ENCODE assay signal across 1 cellular context in the genomic region with DNA sequence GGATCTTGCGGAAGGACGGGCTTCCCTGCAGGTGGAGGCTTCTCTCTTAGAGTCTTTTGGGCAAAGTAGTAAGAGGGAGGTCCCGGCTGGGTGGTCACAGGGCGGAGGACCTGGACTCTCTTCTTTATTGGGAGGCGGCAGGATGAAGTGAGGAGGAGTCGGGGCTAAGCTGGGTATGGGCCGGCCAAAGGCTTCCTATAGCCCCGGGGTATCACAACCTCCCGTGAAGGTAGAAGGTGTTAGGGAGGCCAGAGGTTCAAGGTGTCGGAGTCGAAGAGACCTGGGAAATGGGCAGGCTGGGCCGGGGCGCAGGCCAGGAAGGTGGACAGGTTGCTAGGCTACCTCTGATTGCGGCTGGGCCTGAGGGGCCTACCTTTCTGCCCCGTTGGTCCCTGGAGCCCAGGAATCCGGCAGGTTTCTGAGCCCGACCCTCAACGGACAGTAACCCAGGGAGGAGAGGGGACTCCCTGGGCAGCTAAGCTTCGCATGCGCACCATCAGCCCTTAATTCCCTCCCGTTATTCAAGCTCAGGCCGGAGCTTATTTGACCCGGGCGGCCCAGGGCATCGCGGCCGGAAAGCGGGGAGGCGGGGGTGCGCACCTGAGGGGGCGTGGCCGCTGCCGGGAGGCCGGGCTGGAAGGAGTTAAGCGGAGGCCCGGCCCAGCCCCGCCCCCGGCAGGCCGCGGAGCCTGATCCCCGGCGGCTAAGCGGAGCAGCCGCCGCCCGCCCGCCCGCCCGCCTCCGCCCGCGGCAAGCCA.
A peak's percentile ranks its signal among the peaks of the same experiment; 100 is the strongest.
TF ChIP-seq lines count a peak whose summit lies in the region.

A gene with protein sequence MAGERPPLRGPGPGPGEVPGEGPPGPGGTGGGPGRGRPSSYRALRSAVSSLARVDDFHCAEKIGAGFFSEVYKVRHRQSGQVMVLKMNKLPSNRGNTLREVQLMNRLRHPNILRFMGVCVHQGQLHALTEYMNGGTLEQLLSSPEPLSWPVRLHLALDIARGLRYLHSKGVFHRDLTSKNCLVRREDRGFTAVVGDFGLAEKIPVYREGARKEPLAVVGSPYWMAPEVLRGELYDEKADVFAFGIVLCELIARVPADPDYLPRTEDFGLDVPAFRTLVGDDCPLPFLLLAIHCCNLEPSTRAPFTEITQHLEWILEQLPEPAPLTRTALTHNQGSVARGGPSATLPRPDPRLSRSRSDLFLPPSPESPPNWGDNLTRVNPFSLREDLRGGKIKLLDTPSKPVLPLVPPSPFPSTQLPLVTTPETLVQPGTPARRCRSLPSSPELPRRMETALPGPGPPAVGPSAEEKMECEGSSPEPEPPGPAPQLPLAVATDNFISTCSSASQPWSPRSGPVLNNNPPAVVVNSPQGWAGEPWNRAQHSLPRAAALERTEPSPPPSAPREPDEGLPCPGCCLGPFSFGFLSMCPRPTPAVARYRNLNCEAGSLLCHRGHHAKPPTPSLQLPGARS (plus strand): TSS at position 685 of the 758 bp plus-strand sequence. CDS start 358 bp downstream, outside the sequence.

TF ChIP-seq in K562, 482 proteins besides CTCF, POLR2A, EP300 and RAD21 (continued from another document):
- TF ChIP-seq, protein P1, sequence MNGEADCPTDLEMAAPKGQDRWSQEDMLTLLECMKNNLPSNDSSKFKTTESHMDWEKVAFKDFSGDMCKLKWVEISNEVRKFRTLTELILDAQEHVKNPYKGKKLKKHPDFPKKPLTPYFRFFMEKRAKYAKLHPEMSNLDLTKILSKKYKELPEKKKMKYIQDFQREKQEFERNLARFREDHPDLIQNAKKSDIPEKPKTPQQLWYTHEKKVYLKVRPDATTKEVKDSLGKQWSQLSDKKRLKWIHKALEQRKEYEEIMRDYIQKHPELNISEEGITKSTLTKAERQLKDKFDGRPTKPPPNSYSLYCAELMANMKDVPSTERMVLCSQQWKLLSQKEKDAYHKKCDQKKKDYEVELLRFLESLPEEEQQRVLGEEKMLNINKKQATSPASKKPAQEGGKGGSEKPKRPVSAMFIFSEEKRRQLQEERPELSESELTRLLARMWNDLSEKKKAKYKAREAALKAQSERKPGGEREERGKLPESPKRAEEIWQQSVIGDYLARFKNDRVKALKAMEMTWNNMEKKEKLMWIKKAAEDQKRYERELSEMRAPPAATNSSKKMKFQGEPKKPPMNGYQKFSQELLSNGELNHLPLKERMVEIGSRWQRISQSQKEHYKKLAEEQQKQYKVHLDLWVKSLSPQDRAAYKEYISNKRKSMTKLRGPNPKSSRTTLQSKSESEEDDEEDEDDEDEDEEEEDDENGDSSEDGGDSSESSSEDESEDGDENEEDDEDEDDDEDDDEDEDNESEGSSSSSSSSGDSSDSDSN (IDR thresholded peaks at IDR 0.05; ENCODE audit: borderline replicate concordance in 1 of 2, low read depth in 2 of 2, low read length in 2 of 2), result 0 out of 4 replicates have a peak, but pooled peaks of 1 of the 2 experiments have one; percentile 3
- TF ChIP-seq, protein P2, sequence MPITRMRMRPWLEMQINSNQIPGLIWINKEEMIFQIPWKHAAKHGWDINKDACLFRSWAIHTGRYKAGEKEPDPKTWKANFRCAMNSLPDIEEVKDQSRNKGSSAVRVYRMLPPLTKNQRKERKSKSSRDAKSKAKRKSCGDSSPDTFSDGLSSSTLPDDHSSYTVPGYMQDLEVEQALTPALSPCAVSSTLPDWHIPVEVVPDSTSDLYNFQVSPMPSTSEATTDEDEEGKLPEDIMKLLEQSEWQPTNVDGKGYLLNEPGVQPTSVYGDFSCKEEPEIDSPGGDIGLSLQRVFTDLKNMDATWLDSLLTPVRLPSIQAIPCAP (CRISPR knock-in tag; IDR thresholded peaks at IDR 0.05; ENCODE audit: borderline replicate concordance), result no peak
- TF ChIP-seq, protein P3, sequence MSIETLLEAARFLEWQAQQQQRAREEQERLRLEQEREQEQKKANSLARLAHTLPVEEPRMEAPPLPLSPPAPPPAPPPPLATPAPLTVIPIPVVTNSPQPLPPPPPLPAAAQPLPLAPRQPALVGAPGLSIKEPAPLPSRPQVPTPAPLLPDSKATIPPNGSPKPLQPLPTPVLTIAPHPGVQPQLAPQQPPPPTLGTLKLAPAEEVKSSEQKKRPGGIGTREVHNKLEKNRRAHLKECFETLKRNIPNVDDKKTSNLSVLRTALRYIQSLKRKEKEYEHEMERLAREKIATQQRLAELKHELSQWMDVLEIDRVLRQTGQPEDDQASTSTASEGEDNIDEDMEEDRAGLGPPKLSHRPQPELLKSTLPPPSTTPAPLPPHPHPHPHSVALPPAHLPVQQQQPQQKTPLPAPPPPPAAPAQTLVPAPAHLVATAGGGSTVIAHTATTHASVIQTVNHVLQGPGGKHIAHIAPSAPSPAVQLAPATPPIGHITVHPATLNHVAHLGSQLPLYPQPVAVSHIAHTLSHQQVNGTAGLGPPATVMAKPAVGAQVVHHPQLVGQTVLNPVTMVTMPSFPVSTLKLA (conservative IDR thresholded peaks at IDR 0.05), result peak in 1 of 2 experiments; percentile 34; a peak in 1 of 4 replicates
- 0 out of 2 replicates have a peak, but pooled peaks have one; percentile 13 for TF ChIP-seq BHLHE40 (IDR thresholded peaks at IDR 0.05; ENCODE audit: low read length)
- no peak for TF ChIP-seq BCL6 (CRISPR knock-in tag; IDR thresholded peaks at IDR 0.05)
- no peak for TF ChIP-seq RNF2 (IDR thresholded peaks at IDR 0.05)
- TF ChIP-seq NR2C1 (IDR thresholded peaks at IDR 0.05), result no peak
- TF ChIP-seq NR2C1 (tag; IDR thresholded peaks at IDR 0.05), result no peak
- TF ChIP-seq, protein P4, sequence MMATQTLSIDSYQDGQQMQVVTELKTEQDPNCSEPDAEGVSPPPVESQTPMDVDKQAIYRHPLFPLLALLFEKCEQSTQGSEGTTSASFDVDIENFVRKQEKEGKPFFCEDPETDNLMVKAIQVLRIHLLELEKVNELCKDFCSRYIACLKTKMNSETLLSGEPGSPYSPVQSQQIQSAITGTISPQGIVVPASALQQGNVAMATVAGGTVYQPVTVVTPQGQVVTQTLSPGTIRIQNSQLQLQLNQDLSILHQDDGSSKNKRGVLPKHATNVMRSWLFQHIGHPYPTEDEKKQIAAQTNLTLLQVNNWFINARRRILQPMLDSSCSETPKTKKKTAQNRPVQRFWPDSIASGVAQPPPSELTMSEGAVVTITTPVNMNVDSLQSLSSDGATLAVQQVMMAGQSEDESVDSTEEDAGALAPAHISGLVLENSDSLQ (IDR thresholded peaks at IDR 0.05), result no peak
- TF ChIP-seq, protein P5, sequence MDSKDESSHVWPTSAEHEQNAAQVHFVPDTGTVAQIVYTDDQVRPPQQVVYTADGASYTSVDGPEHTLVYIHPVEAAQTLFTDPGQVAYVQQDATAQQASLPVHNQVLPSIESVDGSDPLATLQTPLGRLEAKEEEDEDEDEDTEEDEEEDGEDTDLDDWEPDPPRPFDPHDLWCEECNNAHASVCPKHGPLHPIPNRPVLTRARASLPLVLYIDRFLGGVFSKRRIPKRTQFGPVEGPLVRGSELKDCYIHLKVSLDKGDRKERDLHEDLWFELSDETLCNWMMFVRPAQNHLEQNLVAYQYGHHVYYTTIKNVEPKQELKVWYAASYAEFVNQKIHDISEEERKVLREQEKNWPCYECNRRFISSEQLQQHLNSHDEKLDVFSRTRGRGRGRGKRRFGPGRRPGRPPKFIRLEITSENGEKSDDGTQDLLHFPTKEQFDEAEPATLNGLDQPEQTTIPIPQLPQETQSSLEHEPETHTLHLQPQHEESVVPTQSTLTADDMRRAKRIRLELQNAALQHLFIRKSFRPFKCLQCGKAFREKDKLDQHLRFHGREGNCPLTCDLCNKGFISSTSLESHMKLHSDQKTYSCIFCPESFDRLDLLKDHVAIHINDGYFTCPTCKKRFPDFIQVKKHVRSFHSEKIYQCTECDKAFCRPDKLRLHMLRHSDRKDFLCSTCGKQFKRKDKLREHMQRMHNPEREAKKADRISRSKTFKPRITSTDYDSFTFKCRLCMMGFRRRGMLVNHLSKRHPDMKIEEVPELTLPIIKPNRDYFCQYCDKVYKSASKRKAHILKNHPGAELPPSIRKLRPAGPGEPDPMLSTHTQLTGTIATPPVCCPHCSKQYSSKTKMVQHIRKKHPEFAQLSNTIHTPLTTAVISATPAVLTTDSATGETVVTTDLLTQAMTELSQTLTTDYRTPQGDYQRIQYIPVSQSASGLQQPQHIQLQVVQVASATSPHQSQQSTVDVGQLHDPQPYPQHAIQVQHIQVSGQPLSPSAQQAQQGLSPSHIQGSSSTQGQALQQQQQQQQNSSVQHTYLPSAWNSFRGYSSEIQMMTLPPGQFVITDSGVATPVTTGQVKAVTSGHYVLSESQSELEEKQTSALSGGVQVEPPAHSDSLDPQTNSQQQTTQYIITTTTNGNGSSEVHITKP (IDR thresholded peaks at IDR 0.05; ENCODE audit: partially characterized antibody), result peak; percentile 83
- TF ChIP-seq KAT7 (CRISPR knock-in tag; IDR thresholded peaks at IDR 0.05; ENCODE audit: borderline replicate concordance), result 0 out of 2 replicates have a peak, but pooled peaks have one; percentile 0
- TF ChIP-seq HMGN3 (IDR thresholded peaks at IDR 0.05; ENCODE audit: borderline replicate concordance, extremely low read depth, insufficient read length, low read depth, low read length), result peak; percentile 44
- no peak for TF ChIP-seq SRSF7 (optimal IDR thresholded peaks at IDR 0.05; ENCODE audit: low read depth, low read length)
- TF ChIP-seq NRF1 (conservative IDR thresholded peaks at IDR 0.05 in 1 of 2, IDR thresholded peaks at IDR 0.05 in 1 of 2), result peak; percentile 71 to 75
- TF ChIP-seq, protein P6, sequence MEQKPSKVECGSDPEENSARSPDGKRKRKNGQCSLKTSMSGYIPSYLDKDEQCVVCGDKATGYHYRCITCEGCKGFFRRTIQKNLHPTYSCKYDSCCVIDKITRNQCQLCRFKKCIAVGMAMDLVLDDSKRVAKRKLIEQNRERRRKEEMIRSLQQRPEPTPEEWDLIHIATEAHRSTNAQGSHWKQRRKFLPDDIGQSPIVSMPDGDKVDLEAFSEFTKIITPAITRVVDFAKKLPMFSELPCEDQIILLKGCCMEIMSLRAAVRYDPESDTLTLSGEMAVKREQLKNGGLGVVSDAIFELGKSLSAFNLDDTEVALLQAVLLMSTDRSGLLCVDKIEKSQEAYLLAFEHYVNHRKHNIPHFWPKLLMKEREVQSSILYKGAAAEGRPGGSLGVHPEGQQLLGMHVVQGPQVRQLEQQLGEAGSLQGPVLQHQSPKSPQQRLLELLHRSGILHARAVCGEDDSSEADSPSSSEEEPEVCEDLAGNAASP (IDR thresholded peaks at IDR 0.05), result no peak
- TF ChIP-seq EGR1 (conservative IDR thresholded peaks at IDR 0.05), result peak; percentile 54
- no peak for TF ChIP-seq SAFB2 (IDR thresholded peaks at IDR 0.05; ENCODE audit: borderline replicate concordance, low read depth, low read length, severe bottlenecking)
- no peak for TF ChIP-seq NR2F6 (CRISPR knock-in tag; IDR thresholded peaks at IDR 0.05)
- TF ChIP-seq ZNF184 (CRISPR knock-in tag; IDR thresholded peaks at IDR 0.05), result no peak
- peak; percentile 49 for TF ChIP-seq RFX1 (IDR thresholded peaks at IDR 0.05)
- TF ChIP-seq, protein P7, sequence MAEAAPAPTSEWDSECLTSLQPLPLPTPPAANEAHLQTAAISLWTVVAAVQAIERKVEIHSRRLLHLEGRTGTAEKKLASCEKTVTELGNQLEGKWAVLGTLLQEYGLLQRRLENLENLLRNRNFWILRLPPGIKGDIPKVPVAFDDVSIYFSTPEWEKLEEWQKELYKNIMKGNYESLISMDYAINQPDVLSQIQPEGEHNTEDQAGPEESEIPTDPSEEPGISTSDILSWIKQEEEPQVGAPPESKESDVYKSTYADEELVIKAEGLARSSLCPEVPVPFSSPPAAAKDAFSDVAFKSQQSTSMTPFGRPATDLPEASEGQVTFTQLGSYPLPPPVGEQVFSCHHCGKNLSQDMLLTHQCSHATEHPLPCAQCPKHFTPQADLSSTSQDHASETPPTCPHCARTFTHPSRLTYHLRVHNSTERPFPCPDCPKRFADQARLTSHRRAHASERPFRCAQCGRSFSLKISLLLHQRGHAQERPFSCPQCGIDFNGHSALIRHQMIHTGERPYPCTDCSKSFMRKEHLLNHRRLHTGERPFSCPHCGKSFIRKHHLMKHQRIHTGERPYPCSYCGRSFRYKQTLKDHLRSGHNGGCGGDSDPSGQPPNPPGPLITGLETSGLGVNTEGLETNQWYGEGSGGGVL (CRISPR knock-in tag; IDR thresholded peaks at IDR 0.05), result no peak
- 0 out of 2 replicates have a peak, but pooled peaks have one; percentile 18 for TF ChIP-seq POLR2G (IDR thresholded peaks at IDR 0.05; ENCODE audit: low read depth, low read length)
- peak; percentile 44; the same call in 1 of the 2 replicates for TF ChIP-seq PHF8 (IDR thresholded peaks at IDR 0.05; ENCODE audit: borderline replicate concordance, low read length)
- TF ChIP-seq ZNF589 (CRISPR knock-in tag; IDR thresholded peaks at IDR 0.05; ENCODE audit: low read depth), result no peak
TF ChIP-seq in K562: peak in this region for 15.
